2 cellular contexts compared by ENCODE assay signal in genomic region chr1:206713910-206714312, GRCh38.
TF ChIP-seq lines count a peak whose summit lies in the region.

No MANE protein-coding gene starts in this region.

TF ChIP-seq in liver, 16 proteins besides CTCF, POLR2A, EP300 and RAD21:
- TF ChIP-seq REST (IDR thresholded peaks at IDR 0.05) (no peak), ATF3 (IDR thresholded peaks at IDR 0.05) (no peak), FOXA2 (IDR thresholded peaks at IDR 0.05) (no peak), GABPA (IDR thresholded peaks at IDR 0.05 in 1 of 2, conservative IDR thresholded peaks at IDR 0.05 in 1 of 2) (no peak), FOXA1 (IDR thresholded peaks at IDR 0.05) (no peak), JUND (IDR thresholded peaks at IDR 0.05) (no peak), YY1 (IDR thresholded peaks at IDR 0.05) (no peak), ZBTB33 (IDR thresholded peaks at IDR 0.05) (no peak), TAF1 (conservative IDR thresholded peaks at IDR 0.05) (no peak), HNF4G (IDR thresholded peaks at IDR 0.05) (no peak)

TF ChIP-seq in HepG2, 621 proteins besides CTCF, POLR2A, EP300 and RAD21:
- TF ChIP-seq ZNF597 (CRISPR knock-in tag; IDR thresholded peaks at IDR 0.05) (no peak), ZNF121 (CRISPR knock-in tag; IDR thresholded peaks at IDR 0.05) (no peak), ZNF660 (CRISPR knock-in tag; IDR thresholded peaks at IDR 0.05; ENCODE audit: borderline replicate concordance, low read depth) (no peak), MIXL1 (CRISPR knock-in tag; IDR thresholded peaks at IDR 0.05) (no peak), ZNF562 (CRISPR knock-in tag; IDR thresholded peaks at IDR 0.05; ENCODE audit: borderline replicate concordance) (no peak), TFAP4 (IDR thresholded peaks at IDR 0.05; ENCODE audit: borderline replicate concordance, low read depth) (no peak), GPN1 (CRISPR knock-in tag; IDR thresholded peaks at IDR 0.05; ENCODE audit: borderline replicate concordance) (no peak)
